ENCODE assay signal across 16 cellular contexts in the genomic region with DNA sequence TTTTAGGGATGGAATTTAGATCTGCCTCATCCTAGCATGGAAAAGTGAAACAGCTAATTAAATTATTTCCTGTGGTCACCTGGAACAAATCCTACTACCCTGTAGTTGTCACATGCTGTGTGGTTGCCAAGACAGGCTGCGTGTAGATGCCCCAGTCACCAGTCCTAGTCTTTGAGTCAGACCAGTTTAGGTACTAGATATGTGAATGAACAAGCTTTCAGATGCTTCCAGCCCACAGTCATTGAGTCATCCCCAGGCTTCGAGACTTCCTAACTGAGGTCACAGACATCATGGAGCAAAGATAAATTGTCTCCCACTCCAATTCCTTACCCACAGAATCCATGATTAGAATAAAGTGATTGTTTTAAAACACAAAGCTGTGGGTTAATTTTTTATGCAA. TPM values are rescaled to one million over a fixed set of nuclear protein-coding genes. Genes with fewer than 3 reads are reported as not detected.
DNase-seq lines count a peak whose midpoint lies in the region; ATAC-seq and TF ChIP-seq lines count a peak whose summit lies in the region.
"Had no signal": no experiment of that assay in that cellular context is flagged by ENCODE, and none has a peak within 500 bp of the region (broad histone marks: within the 10 kb centered on the region; RNA-seq: fewer than 3 reads in every experiment).

No MANE protein-coding gene starts in this region.

- 2 to 3% methylated on average over 2 of the region's 2 CpGs for WGBS in GM23248 (ENCODE audit: low coverage in 1 of 2, low lambda C conversion rate in 2 of 2, missing lambda C conversion rate in 2 of 2), 2 experiments
- WGBS in SK-N-SH (ENCODE audit: low lambda C conversion rate), result 40% methylated on average over 2 of the region's 2 CpGs
- 22% methylated on average over 2 of the region's 2 CpGs for WGBS in smooth muscle cell (ENCODE audit: low lambda C conversion rate)
- WGBS in lower leg skin, 2 donors, result 48 to 81% methylated on average over 2 of the region's 2 CpGs

- H3K9me3 ChIP-seq in GM23248 (ENCODE audit: low read depth) (no peaks in the 10 kb centered on the region), SK-N-SH (no peaks in the 10 kb centered on the region), smooth muscle cell (replicated peaks; ENCODE audit: low read depth) (no peaks in the 10 kb centered on the region), lower lobe of right lung (no peaks in the 10 kb centered on the region)
- H3K9me3 ChIP-seq: ovary had no signal

- H3K4me3 ChIP-seq in GM23248, result no peak overlapping the region
- no peak overlapping the region for H3K4me3 ChIP-seq in SK-N-SH (ENCODE audit: low read depth in 2 of 2, low read length in 1 of 2)
- no peak overlapping the region for H3K4me3 ChIP-seq in fibroblast of pulmonary artery (replicated peaks; ENCODE audit: low read depth, low read length)
- H3K4me3 ChIP-seq in smooth muscle cell, result no peak overlapping the region
- H3K4me3 ChIP-seq in lower leg skin (ENCODE audit: low read depth, poor library complexity, severe bottlenecking), result no peak overlapping the region
- H3K4me3 ChIP-seq in lower lobe of right lung, result no peak overlapping the region
- H3K4me3 ChIP-seq: ovary had no signal

- no peak for ATAC-seq in lower lobe of right lung
- ATAC-seq: activated CD4-positive, CD25-positive, alpha-beta regulatory T cell treated with anti-CD3 and anti-CD28 coated beads, Interleukin-2, amount 50 U/mL, for 24 hours had no signal

- TF ChIP-seq CTCF in SK-N-SH (IDR thresholded peaks at IDR 0.05) (no peak), fibroblast of pulmonary artery (IDR thresholded peaks at IDR 0.05; ENCODE audit: low read length, missing control alignments) (no peak), smooth muscle cell (IDR thresholded peaks at IDR 0.05; ENCODE audit: borderline replicate concordance, insufficient read depth, poor library complexity, severe bottlenecking) (no peak), lower leg skin (IDR thresholded peaks at IDR 0.05) (no peak), lower lobe of right lung (IDR thresholded peaks at IDR 0.05) (no peak)

- no peak for TF ChIP-seq RAD21 in SK-N-SH (IDR thresholded peaks at IDR 0.05; ENCODE audit: low read length)

- H4K20me1 ChIP-seq in GM23248 (ENCODE audit: insufficient read depth), result no peaks in the 10 kb centered on the region
- no peaks in the 10 kb centered on the region for H4K20me1 ChIP-seq in SK-N-SH (ENCODE audit: insufficient read depth)
- no peaks in the 10 kb centered on the region for H4K20me1 ChIP-seq in smooth muscle cell (ENCODE audit: low read depth)

- H3K9me2 ChIP-seq in GM23248 (ENCODE audit: insufficient read depth), result no peaks in the 10 kb centered on the region
- H3K9me2 ChIP-seq in SK-N-SH, result no peaks in the 10 kb centered on the region

- H2AFZ ChIP-seq in GM23248, result no peak overlapping the region
- no peak overlapping the region for H2AFZ ChIP-seq in SK-N-SH (ENCODE audit: low read depth)
- no peak overlapping the region for H2AFZ ChIP-seq in smooth muscle cell (ENCODE audit: low read depth)

- DNase-seq in GM23248 (peak; percentile 96), SK-N-SH (no peak), fibroblast of pulmonary artery (ENCODE audit: low read depth) (peak; percentile 62), smooth muscle cell (lab: John Stamatoyannopoulos, UW; ENCODE audit: unreplicated experiment) (no peak), lower leg skin (ENCODE audit: low spot score in 2 of 2) (no peak), NCI-H1694 (lab: John Stamatoyannopoulos, UW) (no peak), lower lobe of right lung (no peak), NOMO-1 treated with DMSO at 0.1 percent for 48 hours (lab: John Stamatoyannopoulos, UW; ENCODE audit: unreplicated experiment) (no peak)
- DNase-seq: activated T-cell treated with anti-CD3 and anti-CD28 coated beads for 4 hours; anterior cingulate cortex; effector memory CD4-positive, alpha-beta T cell; hippocampal formation; ovary; stimulated activated CD4-positive, alpha-beta T cell treated with anti-CD3 and anti-CD28 coated beads, Interleukin-12 subunit alpha, Interleukin-12 subunit beta, amount 100 ng/mL, for 4 hours; SW 1271 had no signal

- 0 out of 4 replicates have a peak, but pooled peaks of 1 of the 2 experiments have one; percentile 45 for TF ChIP-seq EP300 in SK-N-SH (IDR thresholded peaks at IDR 0.05; ENCODE audit: borderline replicate concordance in 1 of 2, low read depth in 1 of 2, low read length in 1 of 2)

- CTCF ChIA-PET in SK-N-SH (lab: Yijun Ruan, JAX), result interaction anchor here (0.6 to 1.4 kb wide), 2 partner anchors 15 to 121 kb away, joined by 3 read pairs; no protein-coding TSS in a partner anchor

- TF ChIP-seq POLR2A in lower leg skin (IDR thresholded peaks at IDR 0.05), result no peak

- H3K79me2 ChIP-seq in GM23248 (ENCODE audit: insufficient read depth) (no peaks in the 10 kb centered on the region), SK-N-SH (ENCODE audit: insufficient read depth) (no peaks in the 10 kb centered on the region), smooth muscle cell (ENCODE audit: low read depth) (no peaks in the 10 kb centered on the region)

- H3K27ac ChIP-seq in GM23248 (peak overlapping the region; percentile 56), SK-N-SH (ENCODE audit: low read depth in 2 of 2, low read length in 1 of 2) (peak overlapping the region in 1 of 2 experiments; percentile 60; a peak in 2 of 4 replicates), smooth muscle cell (ENCODE audit: low read depth) (peak overlapping the region; percentile 81), lower lobe of right lung (no peak overlapping the region)
- H3K27ac ChIP-seq: ovary had no signal

- H3K36me3 ChIP-seq in GM23248 (ENCODE audit: low read depth), result no peaks in the 10 kb centered on the region
- no peaks in the 10 kb centered on the region for H3K36me3 ChIP-seq in SK-N-SH (replicated peaks in 1 of 2; ENCODE audit: control insufficient read depth in 1 of 2, insufficient read depth in 2 of 2, low read length in 1 of 2)
- H3K36me3 ChIP-seq in smooth muscle cell (ENCODE audit: low read depth), result no peaks in the 10 kb centered on the region
- H3K36me3 ChIP-seq in lower lobe of right lung, result no peaks in the 10 kb centered on the region
- H3K36me3 ChIP-seq: ovary had no signal

- POLR2A ChIA-PET in SK-N-SH (lab: Yijun Ruan, JAX), result no interaction called here

- intact Hi-C loops in lower leg skin (cut with DNase I; ENCODE audit: low total_unique reads), result no loop called here
- intact Hi-C loops in lower lobe of right lung (cut with DNase I), result no loop called here

- H3K4me1 ChIP-seq in GM23248 (ENCODE audit: insufficient read depth) (peaks cover 41% of the 10 kb centered on the region), SK-N-SH (ENCODE audit: control insufficient read depth in 1 of 2, insufficient read depth in 2 of 2, low read depth in 1 of 2, low read length in 1 of 2) (no peaks in the 10 kb centered on the region; a peak in 3 of 4 replicates), smooth muscle cell (ENCODE audit: low read depth) (no peaks in the 10 kb centered on the region), lower lobe of right lung (no peaks in the 10 kb centered on the region)

- H3K9ac ChIP-seq in GM23248 (no peak overlapping the region), SK-N-SH (no peak overlapping the region; the same call in 1 of the 2 replicates), smooth muscle cell (ENCODE audit: low read depth) (peak overlapping the region; percentile 19)

- in situ Hi-C loops in GM23248 (cut with MboI), result no loop called here

- H3K4me2 ChIP-seq in GM23248 (ENCODE audit: unreplicated experiment) (peak overlapping the region; percentile 9), SK-N-SH (no peak overlapping the region), smooth muscle cell (no peak overlapping the region)

- peaks cover 25% of the 10 kb centered on the region; the same call in 1 of the 2 replicates for H3F3A ChIP-seq in GM23248 (ENCODE audit: insufficient read depth)
- peaks cover 6% of the 10 kb centered on the region for H3F3A ChIP-seq in SK-N-SH (replicated peaks; ENCODE audit: insufficient read depth)
- no peaks in the 10 kb centered on the region for H3F3A ChIP-seq in smooth muscle cell (ENCODE audit: low read depth)

- H3K27me3 ChIP-seq in GM23248 (replicated peaks; ENCODE audit: insufficient read depth), result no peaks in the 10 kb centered on the region
- no peaks in the 10 kb centered on the region for H3K27me3 ChIP-seq in SK-N-SH (ENCODE audit: insufficient read depth)
- no peaks in the 10 kb centered on the region for H3K27me3 ChIP-seq in smooth muscle cell (ENCODE audit: low read depth)
- no peaks in the 10 kb centered on the region for H3K27me3 ChIP-seq in lower lobe of right lung (ENCODE audit: low read depth)
- H3K27me3 ChIP-seq: ovary had no signal

TF ChIP-seq in SK-N-SH, 30 proteins besides CTCF, POLR2A, EP300 and RAD21 (continues in another document):
- TF ChIP-seq RFX5 (IDR thresholded peaks at IDR 0.05; ENCODE audit: low read length), result no peak
- no peak for TF ChIP-seq RCOR1 (IDR thresholded peaks at IDR 0.05; ENCODE audit: low read length)
- no peak for TF ChIP-seq TEAD4 (IDR thresholded peaks at IDR 0.05; ENCODE audit: borderline replicate concordance, insufficient read depth)
- TF ChIP-seq, protein P1, sequence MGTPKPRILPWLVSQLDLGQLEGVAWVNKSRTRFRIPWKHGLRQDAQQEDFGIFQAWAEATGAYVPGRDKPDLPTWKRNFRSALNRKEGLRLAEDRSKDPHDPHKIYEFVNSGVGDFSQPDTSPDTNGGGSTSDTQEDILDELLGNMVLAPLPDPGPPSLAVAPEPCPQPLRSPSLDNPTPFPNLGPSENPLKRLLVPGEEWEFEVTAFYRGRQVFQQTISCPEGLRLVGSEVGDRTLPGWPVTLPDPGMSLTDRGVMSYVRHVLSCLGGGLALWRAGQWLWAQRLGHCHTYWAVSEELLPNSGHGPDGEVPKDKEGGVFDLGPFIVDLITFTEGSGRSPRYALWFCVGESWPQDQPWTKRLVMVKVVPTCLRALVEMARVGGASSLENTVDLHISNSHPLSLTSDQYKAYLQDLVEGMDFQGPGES (IDR thresholded peaks at IDR 0.05; ENCODE audit: low read depth, low read length), result no peak
- TF ChIP-seq TCF12 (IDR thresholded peaks at IDR 0.05), result peak; percentile 56; the same call in 1 of the 2 replicates
- no peak for TF ChIP-seq FOXM1 (IDR thresholded peaks at IDR 0.05; ENCODE audit: low read depth)

RNA-seq across cellular contexts. Expression of gene GRB14, which starts 35.8 kb away (rescaled TPM):
- not detected in 2 replicates for total RNA-seq in GM23248 (2014; rRNA removed; shearing (Covaris generic))
- polyA plus RNA-seq in GM23248 (2016; fragmentation: Nextera tagmentation; extraction: Ambion mirVana), result 0.22 and 0.23 TPM in 2 replicates
- polyA plus RNA-seq in SK-N-SH (2012; rRNA removed), result 3.9 and 6.4 TPM in 2 replicates
- 3.9 and 5.1 TPM in 2 replicates for polyA plus RNA-seq in SK-N-SH (2012; cell fraction: cytosol; rRNA removed)
- polyA plus RNA-seq in SK-N-SH (2012; cell fraction: nucleus; rRNA removed), result 15.8 and 20.5 TPM in 2 replicates
- total RNA-seq in smooth muscle cell, result 0.22 TPM in 1 of 2 replicates, not detected in the other
- polyA plus RNA-seq in smooth muscle cell, result 0.53 TPM in 1 of 2 replicates, not detected in the other
- total RNA-seq in lower leg skin, result 1 to 10 TPM in 3 of 4 donors, under 1 TPM in 1; 0.13 to 7.5 (median 4.6) TPM
- total RNA-seq in lower lobe of right lung, result 4.6 TPM

Comparison
In these comparisons a context has a peak if more than half of its experiments do, and no peak if none do; other contexts are left out.
1. DNase-seq: peak in GM23248 (single experiment) and fibroblast of pulmonary artery (single experiment); none in SK-N-SH (single experiment), smooth muscle cell (single experiment), lower leg skin (0 of 2), NCI-H1694 (single experiment), lower lobe of right lung (single experiment) and NOMO-1 treated with DMSO at 0.1 percent for 48 hours (single experiment).